In the genomic region with DNA sequence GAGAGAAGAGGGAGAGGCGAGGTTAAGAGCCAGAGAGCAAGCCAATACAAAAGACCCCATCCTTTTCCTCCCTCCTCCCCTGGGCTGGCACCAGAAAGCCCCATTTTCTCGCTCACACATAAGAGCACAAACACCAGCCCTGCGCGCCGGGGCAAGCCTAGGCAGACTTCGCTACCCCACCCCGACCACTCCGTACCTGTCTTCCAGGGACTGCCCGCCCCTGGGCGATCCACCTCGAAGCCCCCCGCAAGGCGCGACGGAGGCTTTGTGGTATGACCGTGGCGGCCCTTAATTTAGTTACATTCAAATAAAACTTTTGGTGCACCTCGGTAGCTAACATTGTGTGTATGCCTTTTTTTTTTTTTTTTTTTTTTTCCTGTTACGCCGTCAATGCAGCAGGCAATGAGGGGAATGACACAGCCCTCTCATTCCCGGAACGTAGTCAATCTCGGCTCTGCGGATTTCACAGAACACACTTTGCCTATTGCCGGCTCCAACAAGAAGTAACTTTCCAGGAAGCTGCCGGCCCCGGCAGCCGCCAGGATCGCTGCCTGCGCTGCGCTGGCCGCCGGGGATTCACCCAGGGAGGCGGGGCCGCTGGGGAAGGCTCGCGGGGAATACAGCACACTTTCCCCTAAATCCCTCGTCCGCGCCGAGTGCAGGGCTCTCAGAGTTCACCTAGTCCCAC, we compare ENCODE assay signal across 8 cellular contexts. TPM values are rescaled to one million over a fixed set of nuclear protein-coding genes. Genes with fewer than 3 reads are reported as not detected.
DNase-seq lines count a peak whose midpoint lies in the region; ATAC-seq and TF ChIP-seq lines count a peak whose summit lies in the region.

No MANE protein-coding gene starts in this region.

- H4K20me1 ChIP-seq in hepatocyte (ENCODE audit: insufficient read depth, poor library complexity, severe bottlenecking), result peaks cover 65% of the 10 kb centered on the region

- H3K4me3 ChIP-seq in hepatocyte (peak overlapping the region; percentile 61), psoas muscle (peak overlapping the region; percentile 93)

- peaks cover 82% of the 10 kb centered on the region for H3K79me2 ChIP-seq in hepatocyte

- WGBS in hepatocyte (ENCODE audit: low lambda C conversion rate, missing lambda C conversion rate), result 4% methylated on average over 40 of the region's 41 CpGs
- WGBS in psoas muscle, 3 donors, result 1 to 2% (median 1%) methylated on average over 41 of the region's 41 CpGs

- H3K9me3 ChIP-seq in hepatocyte (ENCODE audit: low read depth), result no peaks in the 10 kb centered on the region
- H3K9me3 ChIP-seq in psoas muscle, result no peaks in the 10 kb centered on the region

- no peaks in the 10 kb centered on the region for H3K9me2 ChIP-seq in hepatocyte (replicated peaks; ENCODE audit: insufficient read depth)

- H3K27ac ChIP-seq in hepatocyte (peak overlapping the region; percentile 93), psoas muscle (peak overlapping the region; percentile 100)

- H3K27me3 ChIP-seq in hepatocyte (no peaks in the 10 kb centered on the region), psoas muscle (ENCODE audit: insufficient read depth in 3 of 3, low read length in 2 of 3) (no peaks in the 10 kb centered on the region)

- H3K4me1 ChIP-seq in hepatocyte (ENCODE audit: insufficient read depth) (peaks cover 29% of the 10 kb centered on the region), psoas muscle (peaks cover 38% of the 10 kb centered on the region)

- peak; percentile 22 for DNase-seq in NCI-H1436 (lab: John Stamatoyannopoulos, UW)
- DNase-seq in NCI-H1436 treated with DMSO at 0.1 percent for 48 hours (lab: John Stamatoyannopoulos, UW), result no peak
- peak; percentile 73 for DNase-seq in RKO (ENCODE audit: low spot score)
- peak; percentile 82 for DNase-seq in astrocyte of the hippocampus (ENCODE audit: low read depth, low spot score)
- DNase-seq in hepatocyte (ENCODE audit: low spot score), result peak; percentile 85
- DNase-seq in psoas muscle, result peak; percentile 84 to 89
- DNase-seq in hepatic stellate cell (ENCODE audit: low spot score), result no peak

- peak overlapping the region; percentile 34 for H2AFZ ChIP-seq in hepatocyte

- intact Hi-C loops in psoas muscle (cut with DNase I), result loop anchor here (2.0 to 10.0 kb wide), 3 partner anchors 527 to 1407 kb away; no protein-coding TSS in a partner anchor

- ATAC-seq in psoas muscle (peak in 3 of 4 donors; percentile 13 to 26 (median 18)), HG03025 (IDR thresholded peaks at IDR 0.05; ENCODE audit: low FRiP score, unreplicated experiment) (no peak)

- TF ChIP-seq CTCF in hepatocyte (IDR thresholded peaks at IDR 0.05; ENCODE audit: poor library complexity) (no peak), psoas muscle (IDR thresholded peaks at IDR 0.05) (no peak)

- H3K4me2 ChIP-seq in hepatocyte, result peak overlapping the region; percentile 94

- no peaks in the 10 kb centered on the region for H3K36me3 ChIP-seq in hepatocyte (replicated peaks; ENCODE audit: insufficient read depth, low read depth)
- H3K36me3 ChIP-seq in psoas muscle (ENCODE audit: insufficient read depth in 1 of 2, low read depth in 1 of 2), result peaks cover 0 to 29% of the 10 kb centered on the region in 2 donors

RNA-seq across cellular contexts. Expression of a gene that starts 7.7 kb away (rescaled TPM):
- total RNA-seq in hepatocyte (40.3 and 46.5 TPM in 2 replicates), psoas muscle (100 to 1,000 TPM; 235 to 524 (median 312) TPM)
- polyA plus RNA-seq in hepatocyte (31.9 and 32.0 TPM in 2 replicates), psoas muscle (100 to 1,000 TPM in 2 of 3 donors, 10 to 100 TPM in 1; 43.2 to 276 (median 172) TPM)

RNA-seq across cellular contexts. Expression of a gene that starts 35.2 kb away (rescaled TPM):
- total RNA-seq in hepatocyte (not detected in 2 replicates), psoas muscle (1 to 10 TPM in 1 of 4 donors, under 1 TPM in 2, not detected in 1; 0.21 to 4.0 (median 0.32) TPM)
- polyA plus RNA-seq in hepatocyte (not detected in 2 replicates), psoas muscle (under 1 TPM in 2 of 3 donors, not detected in 1; 0.08 to 0.66 TPM)

Comparison
In these comparisons a context has a peak if more than half of its experiments do, and no peak if none do; other contexts are left out.
1. DNase-seq: peak in NCI-H1436 (single experiment), RKO (single experiment), astrocyte of the hippocampus (single experiment), hepatocyte (single experiment) and psoas muscle (2 of 2); none in NCI-H1436 treated with DMSO at 0.1 percent for 48 hours (single experiment) and hepatic stellate cell (single experiment).